ENCODE assay signal across 2 cellular contexts in the genomic region with DNA sequence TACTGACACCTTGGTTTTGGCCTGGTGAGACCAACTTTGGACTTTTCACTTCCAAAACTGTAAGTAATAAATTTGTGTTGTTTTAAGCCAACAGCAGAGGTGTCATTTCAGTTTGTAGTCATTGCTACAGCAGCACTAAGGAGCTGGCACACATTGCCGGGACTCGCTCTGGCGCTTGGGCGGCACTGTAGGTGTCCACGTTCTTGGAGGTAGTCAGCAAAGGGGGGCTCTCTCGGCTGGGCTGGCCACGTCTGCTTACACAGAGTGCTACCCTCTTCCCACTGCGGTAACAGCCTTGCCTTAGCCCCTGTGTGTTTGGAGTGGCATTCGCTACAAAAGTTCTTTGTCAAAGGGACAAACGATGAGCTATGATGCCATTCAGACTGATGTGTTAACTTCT.
TF ChIP-seq lines count a peak whose summit lies in the region.

No MANE protein-coding gene starts in this region.

TF ChIP-seq in GM23338, 12 proteins besides CTCF, POLR2A, EP300 and RAD21 (continues in another document):
- TF ChIP-seq EZH2phosphoT487 (IDR thresholded peaks at IDR 0.05; ENCODE audit: unreplicated experiment), result no peak
- TF ChIP-seq CREB1 (CRISPR knock-in tag; IDR thresholded peaks at IDR 0.05; ENCODE audit: low read depth), result no peak
- TF ChIP-seq, protein P1, sequence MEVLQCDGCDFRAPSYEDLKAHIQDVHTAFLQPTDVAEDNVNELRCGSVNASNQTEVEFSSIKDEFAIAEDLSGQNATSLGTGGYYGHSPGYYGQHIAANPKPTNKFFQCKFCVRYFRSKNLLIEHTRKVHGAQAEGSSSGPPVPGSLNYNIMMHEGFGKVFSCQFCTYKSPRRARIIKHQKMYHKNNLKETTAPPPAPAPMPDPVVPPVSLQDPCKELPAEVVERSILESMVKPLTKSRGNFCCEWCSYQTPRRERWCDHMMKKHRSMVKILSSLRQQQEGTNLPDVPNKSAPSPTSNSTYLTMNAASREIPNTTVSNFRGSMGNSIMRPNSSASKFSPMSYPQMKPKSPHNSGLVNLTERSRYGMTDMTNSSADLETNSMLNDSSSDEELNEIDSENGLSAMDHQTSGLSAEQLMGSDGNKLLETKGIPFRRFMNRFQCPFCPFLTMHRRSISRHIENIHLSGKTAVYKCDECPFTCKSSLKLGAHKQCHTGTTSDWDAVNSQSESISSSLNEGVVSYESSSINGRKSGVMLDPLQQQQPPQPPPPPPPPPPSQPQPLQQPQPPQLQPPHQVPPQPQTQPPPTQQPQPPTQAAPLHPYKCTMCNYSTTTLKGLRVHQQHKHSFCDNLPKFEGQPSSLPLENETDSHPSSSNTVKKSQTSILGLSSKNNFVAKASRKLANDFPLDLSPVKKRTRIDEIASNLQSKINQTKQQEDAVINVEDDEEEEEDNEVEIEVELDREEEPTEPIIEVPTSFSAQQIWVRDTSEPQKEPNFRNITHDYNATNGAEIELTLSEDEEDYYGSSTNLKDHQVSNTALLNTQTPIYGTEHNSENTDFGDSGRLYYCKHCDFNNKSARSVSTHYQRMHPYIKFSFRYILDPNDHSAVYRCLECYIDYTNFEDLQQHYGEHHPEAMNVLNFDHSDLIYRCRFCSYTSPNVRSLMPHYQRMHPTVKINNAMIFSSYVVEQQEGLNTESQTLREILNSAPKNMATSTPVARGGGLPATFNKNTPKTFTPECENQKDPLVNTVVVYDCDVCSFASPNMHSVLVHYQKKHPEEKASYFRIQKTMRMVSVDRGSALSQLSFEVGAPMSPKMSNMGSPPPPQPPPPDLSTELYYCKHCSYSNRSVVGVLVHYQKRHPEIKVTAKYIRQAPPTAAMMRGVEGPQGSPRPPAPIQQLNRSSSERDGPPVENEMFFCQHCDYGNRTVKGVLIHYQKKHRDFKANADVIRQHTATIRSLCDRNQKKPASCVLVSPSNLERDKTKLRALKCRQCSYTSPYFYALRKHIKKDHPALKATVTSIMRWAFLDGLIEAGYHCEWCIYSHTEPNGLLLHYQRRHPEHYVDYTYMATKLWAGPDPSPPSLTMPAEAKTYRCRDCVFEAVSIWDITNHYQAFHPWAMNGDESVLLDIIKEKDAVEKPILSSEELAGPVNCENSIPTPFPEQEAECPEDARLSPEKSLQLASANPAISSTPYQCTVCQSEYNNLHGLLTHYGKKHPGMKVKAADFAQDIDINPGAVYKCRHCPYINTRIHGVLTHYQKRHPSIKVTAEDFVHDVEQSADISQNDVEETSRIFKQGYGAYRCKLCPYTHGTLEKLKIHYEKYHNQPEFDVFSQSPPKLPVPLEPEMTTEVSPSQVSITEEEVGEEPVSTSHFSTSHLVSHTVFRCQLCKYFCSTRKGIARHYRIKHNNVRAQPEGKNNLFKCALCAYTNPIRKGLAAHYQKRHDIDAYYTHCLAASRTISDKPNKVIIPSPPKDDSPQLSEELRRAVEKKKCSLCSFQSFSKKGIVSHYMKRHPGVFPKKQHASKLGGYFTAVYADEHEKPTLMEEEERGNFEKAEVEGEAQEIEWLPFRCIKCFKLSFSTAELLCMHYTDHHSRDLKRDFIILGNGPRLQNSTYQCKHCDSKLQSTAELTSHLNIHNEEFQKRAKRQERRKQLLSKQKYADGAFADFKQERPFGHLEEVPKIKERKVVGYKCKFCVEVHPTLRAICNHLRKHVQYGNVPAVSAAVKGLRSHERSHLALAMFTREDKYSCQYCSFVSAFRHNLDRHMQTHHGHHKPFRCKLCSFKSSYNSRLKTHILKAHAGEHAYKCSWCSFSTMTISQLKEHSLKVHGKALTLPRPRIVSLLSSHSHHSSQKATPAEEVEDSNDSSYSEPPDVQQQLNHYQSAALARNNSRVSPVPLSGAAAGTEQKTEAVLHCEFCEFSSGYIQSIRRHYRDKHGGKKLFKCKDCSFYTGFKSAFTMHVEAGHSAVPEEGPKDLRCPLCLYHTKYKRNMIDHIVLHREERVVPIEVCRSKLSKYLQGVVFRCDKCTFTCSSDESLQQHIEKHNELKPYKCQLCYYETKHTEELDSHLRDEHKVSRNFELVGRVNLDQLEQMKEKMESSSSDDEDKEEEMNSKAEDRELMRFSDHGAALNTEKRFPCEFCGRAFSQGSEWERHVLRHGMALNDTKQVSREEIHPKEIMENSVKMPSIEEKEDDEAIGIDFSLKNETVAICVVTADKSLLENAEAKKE (CRISPR knock-in tag; IDR thresholded peaks at IDR 0.05), result no peak
- no peak for TF ChIP-seq ZNF114 (CRISPR knock-in tag; IDR thresholded peaks at IDR 0.05)
- TF ChIP-seq POLR2AphosphoS5 (IDR thresholded peaks at IDR 0.05; ENCODE audit: low read depth), result no peak
- TF ChIP-seq STAT1 (IDR thresholded peaks at IDR 0.05; ENCODE audit: unreplicated experiment), result no peak
- TF ChIP-seq EZH2 (IDR thresholded peaks at IDR 0.05; ENCODE audit: low read depth, unreplicated experiment), result no peak
- TF ChIP-seq NANOG (IDR thresholded peaks at IDR 0.05; ENCODE audit: borderline replicate concordance), result no peak
- TF ChIP-seq ZNF331 (CRISPR knock-in tag; IDR thresholded peaks at IDR 0.05; ENCODE audit: low read depth), result no peak
- TF ChIP-seq, protein P2, sequence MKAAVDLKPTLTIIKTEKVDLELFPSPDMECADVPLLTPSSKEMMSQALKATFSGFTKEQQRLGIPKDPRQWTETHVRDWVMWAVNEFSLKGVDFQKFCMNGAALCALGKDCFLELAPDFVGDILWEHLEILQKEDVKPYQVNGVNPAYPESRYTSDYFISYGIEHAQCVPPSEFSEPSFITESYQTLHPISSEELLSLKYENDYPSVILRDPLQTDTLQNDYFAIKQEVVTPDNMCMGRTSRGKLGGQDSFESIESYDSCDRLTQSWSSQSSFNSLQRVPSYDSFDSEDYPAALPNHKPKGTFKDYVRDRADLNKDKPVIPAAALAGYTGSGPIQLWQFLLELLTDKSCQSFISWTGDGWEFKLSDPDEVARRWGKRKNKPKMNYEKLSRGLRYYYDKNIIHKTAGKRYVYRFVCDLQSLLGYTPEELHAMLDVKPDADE (IDR thresholded peaks at IDR 0.05), result no peak

TF ChIP-seq in H1, 55 proteins besides CTCF, POLR2A, EP300 and RAD21:
- TF ChIP-seq RBBP5 (IDR thresholded peaks at IDR 0.05; ENCODE audit: borderline replicate concordance, low read depth, low read length) (no peak), SIRT6 (IDR thresholded peaks at IDR 0.05; ENCODE audit: low read length) (no peak), EZH2 (IDR thresholded peaks at IDR 0.05; ENCODE audit: low read depth, low read length, severe bottlenecking) (no peak), GABPA (IDR thresholded peaks at IDR 0.05; ENCODE audit: borderline replicate concordance, insufficient read depth, low read length) (no peak), RFX5 (IDR thresholded peaks at IDR 0.05; ENCODE audit: borderline replicate concordance, low read depth, low read length) (no peak), RXRA (IDR thresholded peaks at IDR 0.05; ENCODE audit: insufficient read depth, low read depth, low read length) (no peak), RNF2 (IDR thresholded peaks at IDR 0.05; ENCODE audit: borderline replicate concordance, low read depth, low read length, missing control alignments, poor library complexity, severe bottlenecking) (no peak), BCL11A (IDR thresholded peaks at IDR 0.05; ENCODE audit: low read depth in 2 of 2, low read length in 2 of 2) (no peak), EGR1 (IDR thresholded peaks at IDR 0.05; ENCODE audit: borderline replicate concordance, low read depth, low read length) (no peak), KDM1A (IDR thresholded peaks at IDR 0.05; ENCODE audit: borderline replicate concordance, low read length) (no peak), CTBP2 (IDR thresholded peaks at IDR 0.05; ENCODE audit: borderline replicate concordance, insufficient read depth, insufficient read length, low read length) (no peak), CBX8 (IDR thresholded peaks at IDR 0.05; ENCODE audit: borderline replicate concordance, low read depth, low read length) (no peak), BACH1 (IDR thresholded peaks at IDR 0.05; ENCODE audit: low read length) (no peak)
